Comparison of ENCODE assay signal across 23 cellular contexts in the genomic region with DNA sequence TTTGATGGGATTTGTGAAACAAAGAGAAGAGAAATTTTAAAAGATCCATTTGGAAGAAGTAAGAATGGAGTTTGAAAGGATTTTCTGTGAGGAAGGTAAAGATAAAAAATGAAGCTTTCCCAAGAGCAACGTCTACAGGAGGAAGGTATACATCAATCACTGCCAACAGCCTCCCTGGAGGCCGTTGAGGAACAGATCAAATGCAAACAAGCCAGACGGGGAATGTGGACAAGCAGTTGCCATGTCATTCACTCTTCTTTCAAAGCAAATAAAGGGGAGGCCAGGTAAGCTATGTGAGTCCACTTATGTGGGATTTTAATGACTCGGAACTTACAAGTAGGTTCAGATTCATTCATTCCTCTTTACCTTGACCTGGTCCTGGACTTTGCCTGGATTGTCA.
A peak's percentile ranks its signal among the peaks of the same experiment; 100 is the strongest.
DNase-seq lines count a peak whose midpoint lies in the region; ATAC-seq lines count a peak whose summit lies in the region.
"Had no signal": no experiment of that assay in that cellular context is flagged by ENCODE, and none has a peak within 500 bp of the region (broad histone marks: within the 10 kb centered on the region; RNA-seq: fewer than 3 reads in every experiment).

No MANE protein-coding gene starts in this region.

- H4K8ac ChIP-seq in mesendoderm (ENCODE audit: low read depth, low read length), result no peak overlapping the region

- no peak overlapping the region for H2BK5ac ChIP-seq in mesendoderm (ENCODE audit: low read length)

- H2BK120ac ChIP-seq in mesendoderm (ENCODE audit: low read depth, low read length), result no peak overlapping the region

- H4K5ac ChIP-seq in mesendoderm (ENCODE audit: low read length), result no peak overlapping the region

- DNase-seq in DMS153 (lab: John Stamatoyannopoulos, UW), result peak; percentile 84
- DNase-seq in ELF-1 (ENCODE audit: low read depth, low spot score), result peak; percentile 4
- DNase-seq in NCI-H748 (lab: John Stamatoyannopoulos, UW; ENCODE audit: unreplicated experiment), result peak; percentile 81
- DNase-seq in mesendoderm, result peak; percentile 4
- no peak for DNase-seq in mucosa of gallbladder (ENCODE audit: low spot score)
- no peak for DNase-seq in NCI-H2107 (lab: John Stamatoyannopoulos, UW)
- DNase-seq: CD4-positive, CD25-positive, alpha-beta regulatory T cell; DND-41; H9; KBM-7; MG63; NCI-H1092; NCI-H1417 treated with DMSO at 0.1 percent for 48 hours; NCI-H1694 treated with DMSO at 0.1 percent for 48 hours; NCI-H2081; NCI-H446; NCI-H526 treated with DMSO at 0.1 percent for 48 hours; NK-92 treated with Interleukin-12 subunit alpha and Interleukin-12 subunit beta, amount 100 ng/mL, for 24 hours; SHP77; T-cell had no signal

- no peak overlapping the region for H3K56ac ChIP-seq in mesendoderm (ENCODE audit: low read length)

- H2BK15ac ChIP-seq in mesendoderm (replicated peaks; ENCODE audit: low read depth), result no peak overlapping the region

- no peak overlapping the region for H3K4me2 ChIP-seq in mesendoderm (ENCODE audit: low read length)
- H3K4me2 ChIP-seq: BLaER1 had no signal

- no peak for ATAC-seq in HG03521 (IDR thresholded peaks at IDR 0.05; ENCODE audit: unreplicated experiment)
- ATAC-seq: T-cell had no signal

- H3K23ac ChIP-seq in mesendoderm (ENCODE audit: low read length), result no peak overlapping the region

- no peak overlapping the region for H3K9ac ChIP-seq in mesendoderm (ENCODE audit: low read length)
- H3K9ac ChIP-seq: BLaER1 had no signal

- no peak overlapping the region for H3K4ac ChIP-seq in mesendoderm (ENCODE audit: low read depth, low read length)

- H3K79me1 ChIP-seq in mesendoderm (ENCODE audit: low read length), result no peaks in the 10 kb centered on the region

- H3K27me3 ChIP-seq in mesendoderm (ENCODE audit: insufficient read depth, low read length, poor library complexity), result no peaks in the 10 kb centered on the region
- H3K27me3 ChIP-seq: BLaER1, MG63 had no signal

- H3K36me3 ChIP-seq in mesendoderm (ENCODE audit: control insufficient read depth, insufficient read depth, low read length), result no peaks in the 10 kb centered on the region
- H3K36me3 ChIP-seq: BLaER1, MG63 had no signal

- no CpG with 5 or more reads among the region's 4 CpGs for WGBS in mesendoderm (ENCODE audit: extremely low coverage, insufficient coverage, low lambda C conversion rate)

- H3K27ac ChIP-seq in mesendoderm (ENCODE audit: low read depth, low read length), result no peak overlapping the region
- H3K27ac ChIP-seq: BLaER1, RWPE1 had no signal

- H3K18ac ChIP-seq in mesendoderm (ENCODE audit: low read length), result no peak overlapping the region

- no peak overlapping the region for H3K4me3 ChIP-seq in mesendoderm (ENCODE audit: low read length)
- H3K4me3 ChIP-seq: BLaER1, MG63 had no signal

- H3K4me1 ChIP-seq in mesendoderm (ENCODE audit: control insufficient read depth, low read depth, low read length), result no peaks in the 10 kb centered on the region
- H3K4me1 ChIP-seq: BLaER1 had no signal

- no peaks in the 10 kb centered on the region for H3K79me2 ChIP-seq in mesendoderm (ENCODE audit: control insufficient read depth, insufficient read depth, low read length)

- H2AK5ac ChIP-seq in mesendoderm (ENCODE audit: low read length), result no peak overlapping the region

Comparison
In these comparisons a context has a peak if more than half of its experiments do, and no peak if none do; other contexts are left out.
1. DNase-seq: peak in DMS153 (single experiment), ELF-1 (single experiment), NCI-H748 (single experiment) and mesendoderm (single experiment); none in mucosa of gallbladder (single experiment) and NCI-H2107 (single experiment).